8 cellular contexts compared by ENCODE assay signal in genomic region chr17:74430385-74430705, GRCh38. TPM values are rescaled to one million over a fixed set of nuclear protein-coding genes. Genes with fewer than 3 reads are reported as not detected.
DNase-seq lines count a peak whose midpoint lies in the region; ATAC-seq and TF ChIP-seq lines count a peak whose summit lies in the region.

No MANE protein-coding gene starts in this region.

- no peaks in the 10 kb centered on the region for H3K79me2 ChIP-seq in MM.1S (ENCODE audit: low read length)

- DNase-seq in RWPE1 (ENCODE audit: low spot score) (no peak), left ventricle myocardium inferior (no peak), psoas muscle (no peak), iPS-NIHi7 (ENCODE audit: extremely low spot score) (no peak), BE2C (no peak), MM.1S (no peak), cerebellum (ENCODE audit: low spot score) (no peak)

- no peaks in the 10 kb centered on the region for H3K9me3 ChIP-seq in ES-I3 (ENCODE audit: control insufficient read depth, insufficient read depth, low read length)
- no peaks in the 10 kb centered on the region for H3K9me3 ChIP-seq in left ventricle myocardium inferior (replicated peaks)
- H3K9me3 ChIP-seq in psoas muscle, result no peaks in the 10 kb centered on the region
- H3K9me3 ChIP-seq in BE2C, result no peaks in the 10 kb centered on the region
- H3K9me3 ChIP-seq in MM.1S (replicated peaks; ENCODE audit: insufficient read depth, low read length), result no peaks in the 10 kb centered on the region

- H4K20me1 ChIP-seq in MM.1S (ENCODE audit: insufficient read depth, low read length), result no peaks in the 10 kb centered on the region

- H3F3A ChIP-seq in MM.1S (ENCODE audit: insufficient read depth, low read length), result no peaks in the 10 kb centered on the region

- no peak overlapping the region for H2AFZ ChIP-seq in MM.1S (ENCODE audit: low read length)

- TF ChIP-seq CTCF in RWPE1 (conservative IDR thresholded peaks at IDR 0.05; ENCODE audit: low read depth) (no peak), left ventricle myocardium inferior (IDR thresholded peaks at IDR 0.05; ENCODE audit: borderline replicate concordance) (no peak), psoas muscle (IDR thresholded peaks at IDR 0.05) (no peak), BE2C (IDR thresholded peaks at IDR 0.05; ENCODE audit: low read depth, low read length) (no peak), MM.1S (IDR thresholded peaks at IDR 0.05; ENCODE audit: low read length) (no peak)

- H3K27me3 ChIP-seq in left ventricle myocardium inferior (ENCODE audit: low read depth) (peaks cover 5% of the 10 kb centered on the region), psoas muscle (ENCODE audit: insufficient read depth in 3 of 3, low read length in 2 of 3) (peaks cover 0 to 2% (median 0%) of the 10 kb centered on the region in 3 donors), BE2C (peaks cover 47% of the 10 kb centered on the region), MM.1S (replicated peaks; ENCODE audit: insufficient read depth, low read length) (peaks cover 86% of the 10 kb centered on the region)

- WGBS in psoas muscle, 3 donors, result 14 to 18% (median 15%) methylated on average over 13 of the region's 13 CpGs

- H3K4me2 ChIP-seq in MM.1S (ENCODE audit: low read depth, low read length), result no peak overlapping the region

- intact Hi-C loops in left ventricle myocardium inferior (cut with micrococcal nuclease), result no loop called here
- intact Hi-C loops in psoas muscle (cut with DNase I), result loop anchor here in 1 of 2 donors (2.0 to 5.0 kb wide), 2 partner anchors 50 to 218 kb away; partner anchors contain the start of gene TTYH2

- POLR2A ChIA-PET in RWPE1 (lab: Yijun Ruan, JAX; ENCODE audit: low non-redundant PET), result interaction anchor here (0.6 kb wide), 1 partner anchor 44 kb away, joined by 3 read pairs; no protein-coding TSS in a partner anchor

- H3K9ac ChIP-seq in ES-I3 (ENCODE audit: low read depth, low read length), result peak overlapping the region; percentile 86
- no peak overlapping the region for H3K9ac ChIP-seq in MM.1S (ENCODE audit: low read length)

- H3K4me1 ChIP-seq in ES-I3 (ENCODE audit: insufficient read depth, low read length) (peaks cover 30% of the 10 kb centered on the region), left ventricle myocardium inferior (peaks cover 91% of the 10 kb centered on the region), psoas muscle (peaks cover 42% of the 10 kb centered on the region), BE2C (peaks cover 5% of the 10 kb centered on the region), MM.1S (ENCODE audit: low read length) (no peaks in the 10 kb centered on the region)

- H3K36me3 ChIP-seq in ES-I3 (ENCODE audit: insufficient read depth, low read length), result no peaks in the 10 kb centered on the region
- H3K36me3 ChIP-seq in left ventricle myocardium inferior, result no peaks in the 10 kb centered on the region
- H3K36me3 ChIP-seq in psoas muscle (ENCODE audit: insufficient read depth in 1 of 2, low read depth in 1 of 2), result no peaks in the 10 kb centered on the region
- H3K36me3 ChIP-seq in BE2C, result no peaks in the 10 kb centered on the region
- no peaks in the 10 kb centered on the region for H3K36me3 ChIP-seq in MM.1S (replicated peaks; ENCODE audit: insufficient read depth, low read length)

- CTCF ChIA-PET in RWPE1 (lab: Yijun Ruan, JAX), result interaction anchor here (0.7 to 1.4 kb wide), 5 partner anchors 27 to 99 kb away, joined by 3 to 8 read pairs (median 3); no protein-coding TSS in a partner anchor

- H3K9me2 ChIP-seq in MM.1S (replicated peaks; ENCODE audit: insufficient read depth, low read length), result no peaks in the 10 kb centered on the region

- H3K4me3 ChIP-seq in left ventricle myocardium inferior (peak overlapping the region; percentile 73), psoas muscle (peak overlapping the region; percentile 90), BE2C (ENCODE audit: low read depth, low read length) (no peak overlapping the region), MM.1S (ENCODE audit: low read length) (no peak overlapping the region)

- ATAC-seq in psoas muscle, result no peak

- H3K27ac ChIP-seq in RWPE1 (peak overlapping the region; percentile 99), left ventricle myocardium inferior (replicated peaks) (peak overlapping the region; percentile 97), psoas muscle (peak overlapping the region; percentile 98), MM.1S (ENCODE audit: low read length) (no peak overlapping the region)

RNA-seq across cellular contexts. Expression of gene GPRC5C, which starts 1.5 kb away (rescaled TPM):
- 32.0 TPM for total RNA-seq in left ventricle myocardium inferior
- total RNA-seq in psoas muscle, result 100 to 1,000 TPM in 2 of 4 donors, 10 to 100 TPM in 2; 57.0 to 123 (median 97.7) TPM
- 10 to 100 TPM; 42.9 to 47.7 (median 44.8) TPM for polyA plus RNA-seq in psoas muscle
- 17.4 TPM for polyA plus RNA-seq in BE2C (2012; ENCODE audit: insufficient read depth, insufficient read length, low read depth)
- total RNA-seq in cerebellum, result 6.4 TPM

RNA-seq across cellular contexts. Expression of gene CD300A, which starts 36.1 kb away (rescaled TPM):
- 1.2 TPM for total RNA-seq in left ventricle myocardium inferior
- total RNA-seq in psoas muscle, result 1 to 10 TPM in 2 of 4 donors, under 1 TPM in 2; 0.54 to 2.4 (median 1.2) TPM
- polyA plus RNA-seq in psoas muscle, result under 1 TPM; 0.29 to 0.69 (median 0.38) TPM
- not detected for polyA plus RNA-seq in BE2C (2012; ENCODE audit: insufficient read depth, insufficient read length, low read depth)
- 2.6 TPM for total RNA-seq in cerebellum

Comparison
In these comparisons a context has a peak if more than half of its experiments do, and no peak if none do; other contexts are left out.
1. H3K4me3 ChIP-seq: peak in left ventricle myocardium inferior (single experiment) and psoas muscle (single experiment); none in BE2C (single experiment) and MM.1S (single experiment).